ENCODE assay signal across 28 cellular contexts in genomic region chr3:105571005-105571404, GRCh38.
"Had no signal": no experiment of that assay in that cellular context is flagged by ENCODE, and none has a peak within 500 bp of the region (broad histone marks: within the 10 kb centered on the region; RNA-seq: fewer than 3 reads in every experiment).

No MANE protein-coding gene starts in this region.

- ATAC-seq: left cardiac atrium; left lung; lower lobe of right lung; mucosa of descending colon; naive thymus-derived CD4-positive, alpha-beta T cell; natural killer cell treated with Interleukin-12 subunit alpha and Interleukin-12 subunit beta and Interleukin-15 and Interleukin-18, amount 100 ng/mL, for 72 hours; right cardiac atrium; sciatic nerve; stimulated activated naive B cell treated with anti-CD40 and anti-IgM and Interleukin-4, amounts not matched to agents 10 μg/mL and 1 μg/mL and 100 μg/mL, for 72 hours; stimulated activated naive CD8-positive, alpha-beta T cell treated with anti-CD3 and anti-CD28 coated beads, Interleukin-15, Interleukin-2, amounts not matched to agents 100 U/mL and 50 U/mL, for 24 hours; upper lobe of right lung had no signal

- H3K4me3 ChIP-seq: left lung, lower lobe of right lung, mucosa of descending colon, ovary, prostate gland, skin epidermis, stomach, testis, thyroid gland, upper lobe of right lung had no signal

- H3K4me1 ChIP-seq: left lung, lower lobe of right lung, prostate gland, stomach, testis, thyroid gland, upper lobe of right lung had no signal

- DNase-seq: hippocampal formation; kidney glomerular epithelial cell; left cardiac atrium; left lung; lower lobe of right lung; mammary epithelial cell; midbrain; mucosa of descending colon; naive thymus-derived CD4-positive, alpha-beta T cell; ovary; posterior cingulate gyrus; retina; right cardiac atrium; stimulated activated CD4-positive, alpha-beta T cell treated with anti-CD3 and anti-CD28 coated beads, Interleukin-12 subunit alpha, Interleukin-12 subunit beta, amount 100 ng/mL, for 4 hours; stimulated activated CD4-positive, alpha-beta T cell treated with anti-CD3 and anti-CD28 coated beads, Interleukin-15, amount 100 ng/mL, for 24 hours; stimulated activated CD4-positive, alpha-beta T cell treated with anti-CD3 and anti-CD28 coated beads, Interleukin-2, amount 100 ng/mL, for 24 hours; stimulated activated CD4-positive, alpha-beta T cell treated with anti-CD3 and anti-CD28 coated beads, Interleukin-4, amount 100 ng/mL, for 1 hour; stimulated activated naive B cell treated with anti-CD40 and anti-IgM and Interleukin-4, amounts not matched to agents 10 μg/mL and 1 μg/mL and 100 μg/mL, for 72 hours; stimulated activated naive CD8-positive, alpha-beta T cell treated with anti-CD3 and anti-CD28 coated beads, Interleukin-15, Interleukin-2, amounts not matched to agents 100 U/mL and 50 U/mL, for 24 hours; stomach; testis; thyroid gland; trophoblast cell; upper lobe of right lung had no signal

- H3K27me3 ChIP-seq: left lung, ovary, stomach, testis, thyroid gland, upper lobe of right lung had no signal

- H3K27ac ChIP-seq: left lung, lower lobe of right lung, ovary, prostate gland, skin epidermis, stomach, testis, thyroid gland, upper lobe of right lung had no signal

- H3K9me3 ChIP-seq: left lung, lower lobe of right lung, mucosa of descending colon, ovary, prostate gland, stomach, testis, thyroid gland, upper lobe of right lung had no signal

- H3K36me3 ChIP-seq: ovary, prostate gland, thyroid gland, upper lobe of right lung had no signal
